1 cellular context compared by ENCODE assay signal in genomic region chr7:103148994-103149807, GRCh38.
TF ChIP-seq lines count a peak whose summit lies in the region.

NAPEPLD (minus strand) TSS chr7:103149099; CDS start chr7:103128776, 20,323 bp downstream.

TF ChIP-seq in HepG2, 621 proteins besides CTCF, POLR2A, EP300 and RAD21 (continued from another document and continues in another):
- TF ChIP-seq ZMAT5 (CRISPR knock-in tag; IDR thresholded peaks at IDR 0.05; ENCODE audit: borderline replicate concordance, low read depth) (no peak), ZNF430 (CRISPR knock-in tag; IDR thresholded peaks at IDR 0.05) (peak; percentile 72), ZBTB49 (CRISPR knock-in tag; IDR thresholded peaks at IDR 0.05; ENCODE audit: borderline replicate concordance) (no peak), ZNF563 (CRISPR knock-in tag; IDR thresholded peaks at IDR 0.05) (peak; percentile 59), PAWR (CRISPR knock-in tag; IDR thresholded peaks at IDR 0.05; ENCODE audit: borderline replicate concordance) (0 out of 2 replicates have a peak, but pooled peaks have one; percentile 7), TFDP1 (CRISPR knock-in tag; IDR thresholded peaks at IDR 0.05; ENCODE audit: borderline replicate concordance) (peak; percentile 66; the same call in 1 of the 2 replicates), FIP1L1 (IDR thresholded peaks at IDR 0.05; ENCODE audit: borderline replicate concordance, insufficient read depth, low read depth, low read length) (no peak), YEATS4 (CRISPR knock-in tag; IDR thresholded peaks at IDR 0.05; ENCODE audit: borderline replicate concordance) (peak; percentile 94), RNF219 (CRISPR knock-in tag; IDR thresholded peaks at IDR 0.05) (no peak), SYNCRIP (IDR thresholded peaks at IDR 0.05; ENCODE audit: insufficient read depth, low read depth, low read length) (no peak), CEBPZ (IDR thresholded peaks at IDR 0.05; ENCODE audit: low read length) (no peak), ZFP36L2 (CRISPR knock-in tag; IDR thresholded peaks at IDR 0.05) (no peak), ZNF3 (CRISPR knock-in tag; IDR thresholded peaks at IDR 0.05) (peak; percentile 55; the same call in 1 of the 2 replicates), CSRNP1 (CRISPR knock-in tag; IDR thresholded peaks at IDR 0.05) (no peak), ZNF556 (CRISPR knock-in tag; IDR thresholded peaks at IDR 0.05; ENCODE audit: borderline replicate concordance) (no peak; the same call in 1 of the 2 replicates), ZNF670 (CRISPR knock-in tag; IDR thresholded peaks at IDR 0.05; ENCODE audit: borderline replicate concordance) (peak; percentile 25; the same call in 1 of the 2 replicates), ZBTB34 (CRISPR knock-in tag; IDR thresholded peaks at IDR 0.05) (no peak), BHLHE40 (IDR thresholded peaks at IDR 0.05; ENCODE audit: low read length) (no peak; the same call in 1 of the 2 replicates), ZNF451 (CRISPR knock-in tag; IDR thresholded peaks at IDR 0.05) (0 out of 2 replicates have a peak, but pooled peaks have one; percentile 31), ZNF75D (CRISPR knock-in tag; IDR thresholded peaks at IDR 0.05; ENCODE audit: borderline replicate concordance) (no peak), PCBP2 (optimal IDR thresholded peaks at IDR 0.05; ENCODE audit: low read depth, low read length, poor library complexity, severe bottlenecking) (no peak), SMAD1 (CRISPR knock-in tag; IDR thresholded peaks at IDR 0.05; ENCODE audit: borderline replicate concordance, low read depth) (0 out of 2 replicates have a peak, but pooled peaks have one; percentile 67), ETS1 (CRISPR knock-in tag; IDR thresholded peaks at IDR 0.05) (no peak), ZFP37 (CRISPR knock-in tag; IDR thresholded peaks at IDR 0.05; ENCODE audit: borderline replicate concordance) (no peak), FOSL1 (CRISPR knock-in tag; IDR thresholded peaks at IDR 0.05; ENCODE audit: borderline replicate concordance) (no peak), ZNF749 (CRISPR knock-in tag; IDR thresholded peaks at IDR 0.05; ENCODE audit: borderline replicate concordance) (no peak), SALL1 (CRISPR knock-in tag; IDR thresholded peaks at IDR 0.05) (peak; percentile 75; the same call in 1 of the 2 replicates), ZFX (CRISPR knock-in tag; IDR thresholded peaks at IDR 0.05; ENCODE audit: low read depth) (peak; percentile 95), TSC22D2 (CRISPR knock-in tag; IDR thresholded peaks at IDR 0.05; ENCODE audit: borderline replicate concordance) (no peak), ZBTB43 (CRISPR knock-in tag; conservative IDR thresholded peaks at IDR 0.05) (peak; percentile 56; the same call in 1 of the 2 replicates), ZNF674 (CRISPR knock-in tag; IDR thresholded peaks at IDR 0.05; ENCODE audit: low read depth) (no peak), TFDP2 (CRISPR knock-in tag; IDR thresholded peaks at IDR 0.05) (peak; percentile 53), BRF2 (CRISPR knock-in tag; IDR thresholded peaks at IDR 0.05) (0 out of 2 replicates have a peak, but pooled peaks have one; percentile 36), ZNF546 (CRISPR knock-in tag; conservative IDR thresholded peaks at IDR 0.05) (peak; percentile 73; the same call in 1 of the 2 replicates), ZNF839 (CRISPR knock-in tag; IDR thresholded peaks at IDR 0.05; ENCODE audit: borderline replicate concordance) (peak; percentile 53; the same call in 1 of the 2 replicates), NFE2L1 (CRISPR knock-in tag; IDR thresholded peaks at IDR 0.05; ENCODE audit: borderline replicate concordance) (no peak), ZSCAN25 (CRISPR knock-in tag; IDR thresholded peaks at IDR 0.05) (no peak), TOPORS (CRISPR knock-in tag; IDR thresholded peaks at IDR 0.05) (no peak), IRF9 (CRISPR knock-in tag; IDR thresholded peaks at IDR 0.05; ENCODE audit: borderline replicate concordance) (peak; percentile 65; the same call in 1 of the 2 replicates), ZNF569 (CRISPR knock-in tag; IDR thresholded peaks at IDR 0.05; ENCODE audit: borderline replicate concordance) (no peak)
